8 cellular contexts compared by ENCODE assay signal in genomic region chrX:110317079-110317819, GRCh38. TPM values are rescaled to one million over a fixed set of nuclear protein-coding genes. Genes with fewer than 3 reads are reported as not detected.
DNase-seq lines count a peak whose midpoint lies in the region; ATAC-seq and TF ChIP-seq lines count a peak whose summit lies in the region.

No MANE protein-coding gene starts in this region.

- H3K36me3 Mint-ChIP-seq in CD4-positive, CD25-positive, alpha-beta regulatory T cell, result no peaks in the 10 kb centered on the region
- H3K36me3 Mint-ChIP-seq in activated CD4-positive, alpha-beta T cell treated with anti-CD3 and anti-CD28 coated beads, Interleukin-2, amount 10 ng/mL, durations not matched to agents 7 days and 5 days (ENCODE audit: low read depth), result no peaks in the 10 kb centered on the region
- H3K36me3 Mint-ChIP-seq in mesothelial cell of epicardium, result no peaks in the 10 kb centered on the region
- H3K36me3 Mint-ChIP-seq in stimulated activated naive B cell treated with anti-CD40 and anti-IgM and Interleukin-4, amounts not matched to agents 10 μg/mL and 1 μg/mL and 100 μg/mL, for 72 hours, result no peaks in the 10 kb centered on the region

- H3K4me1 Mint-ChIP-seq in CD4-positive, CD25-positive, alpha-beta regulatory T cell, result peaks cover 5 to 37% (median 30%) of the 10 kb centered on the region in 4 donors
- H3K4me1 Mint-ChIP-seq in activated CD4-positive, alpha-beta T cell treated with anti-CD3 and anti-CD28 coated beads, Interleukin-2, amount 10 ng/mL, durations not matched to agents 7 days and 5 days, result peaks cover 24% of the 10 kb centered on the region
- H3K4me1 Mint-ChIP-seq in mesothelial cell of epicardium, result peaks cover 35% of the 10 kb centered on the region
- H3K4me1 Mint-ChIP-seq in stimulated activated naive B cell treated with anti-CD40 and anti-IgM and Interleukin-4, amounts not matched to agents 10 μg/mL and 1 μg/mL and 100 μg/mL, for 72 hours, result peaks cover 6 to 7% of the 10 kb centered on the region in 2 donors

- H3K9me3 Mint-ChIP-seq in CD4-positive, CD25-positive, alpha-beta regulatory T cell, result no peaks in the 10 kb centered on the region
- H3K9me3 Mint-ChIP-seq in activated CD4-positive, alpha-beta T cell treated with anti-CD3 and anti-CD28 coated beads, Interleukin-2, amount 10 ng/mL, durations not matched to agents 7 days and 5 days, result no peaks in the 10 kb centered on the region
- H3K9me3 Mint-ChIP-seq in mesothelial cell of epicardium, result no peaks in the 10 kb centered on the region
- no peaks in the 10 kb centered on the region for H3K9me3 Mint-ChIP-seq in stimulated activated naive B cell treated with anti-CD40 and anti-IgM and Interleukin-4, amounts not matched to agents 10 μg/mL and 1 μg/mL and 100 μg/mL, for 72 hours

- H3K4me3 Mint-ChIP-seq in CD4-positive, CD25-positive, alpha-beta regulatory T cell, result peak overlapping the region; percentile 94 to 97 (median 95)
- peak overlapping the region; percentile 88 for H3K4me3 Mint-ChIP-seq in activated CD4-positive, alpha-beta T cell treated with anti-CD3 and anti-CD28 coated beads, Interleukin-2, amount 10 ng/mL, durations not matched to agents 7 days and 5 days
- H3K4me3 Mint-ChIP-seq in mesothelial cell of epicardium, result peak overlapping the region; percentile 88
- peak overlapping the region; percentile 94 to 97 for H3K4me3 Mint-ChIP-seq in stimulated activated naive B cell treated with anti-CD40 and anti-IgM and Interleukin-4, amounts not matched to agents 10 μg/mL and 1 μg/mL and 100 μg/mL, for 72 hours

- peaks cover 5% of the 10 kb centered on the region for H3K27me3 Mint-ChIP-seq in CD4-positive, CD25-positive, alpha-beta regulatory T cell
- H3K27me3 Mint-ChIP-seq in activated CD4-positive, alpha-beta T cell treated with anti-CD3 and anti-CD28 coated beads, Interleukin-2, amount 10 ng/mL, durations not matched to agents 7 days and 5 days, result peaks cover 3% of the 10 kb centered on the region
- no peaks in the 10 kb centered on the region for H3K27me3 Mint-ChIP-seq in mesothelial cell of epicardium (ENCODE audit: low read depth)
- no peaks in the 10 kb centered on the region for H3K27me3 Mint-ChIP-seq in stimulated activated naive B cell treated with anti-CD40 and anti-IgM and Interleukin-4, amounts not matched to agents 10 μg/mL and 1 μg/mL and 100 μg/mL, for 72 hours

- TF ChIP-seq CTCF in mesothelial cell of epicardium (IDR thresholded peaks at IDR 0.05; ENCODE audit: unreplicated experiment), result no peak

- H3K4me1 ChIP-seq in CD4-positive, CD25-positive, alpha-beta regulatory T cell (ENCODE audit: control insufficient read depth, insufficient read depth, low read length, poor library complexity, severe bottlenecking), result peaks cover 14% of the 10 kb centered on the region

- ATAC-seq in CD4-positive, CD25-positive, alpha-beta regulatory T cell (ENCODE audit: low read depth in 2 of 2), result peak; percentile 10 to 11
- peak; percentile 35 for ATAC-seq in GM19455 (IDR thresholded peaks at IDR 0.05; ENCODE audit: unreplicated experiment)
- peak; percentile 38 to 39 for ATAC-seq in stimulated activated naive B cell treated with anti-CD40 and anti-IgM and Interleukin-4, amounts not matched to agents 10 μg/mL and 1 μg/mL and 100 μg/mL, for 72 hours (replicated peaks)

- peak overlapping the region; percentile 81 for H3K27ac ChIP-seq in CD4-positive, CD25-positive, alpha-beta regulatory T cell (ENCODE audit: insufficient read depth, low read length, poor library complexity, severe bottlenecking)

- peak in 1 of 3 donors; percentile 49 for DNase-seq in CD4-positive, CD25-positive, alpha-beta regulatory T cell
- DNase-seq in HT-29 (ENCODE audit: low spot score) (peak; percentile 22), mesothelial cell of epicardium (ENCODE audit: low spot score in 2 of 2, unreplicated experiment in 2 of 2) (peak; percentile 23 to 53), SKM-1 treated with dmso at 0.1 percent for 144 hours (lab: John Stamatoyannopoulos, UW; ENCODE audit: unreplicated experiment) (no peak)
- DNase-seq in activated CD4-positive, alpha-beta T cell treated with anti-CD3 and anti-CD28 coated beads, Interleukin-2, amount 10 ng/mL, durations not matched to agents 7 days and 5 days, result peak; percentile 21
- peak; percentile 5 for DNase-seq in effector CD4-positive, alpha-beta T cell
- peak; percentile 9 for DNase-seq in stimulated activated naive B cell treated with anti-CD40 and anti-IgM and Interleukin-4, amounts not matched to agents 10 μg/mL and 1 μg/mL and 100 μg/mL, for 72 hours

- no peaks in the 10 kb centered on the region for H3K36me3 ChIP-seq in CD4-positive, CD25-positive, alpha-beta regulatory T cell (ENCODE audit: control insufficient read depth, insufficient read depth, low read length)

- CTCF ChIA-PET in activated CD4-positive, alpha-beta T cell treated with anti-CD3 and anti-CD28 coated beads, Interleukin-2, amount 10 ng/mL, durations not matched to agents 7 days and 5 days (lab: Charles Lee), result interaction anchor here (0.5 kb wide), 1 partner anchor 107 kb away, joined by 3 read pairs; no protein-coding TSS in a partner anchor

- POLR2A ChIA-PET in activated CD4-positive, alpha-beta T cell treated with anti-CD3 and anti-CD28 coated beads, Interleukin-2, amount 10 ng/mL, durations not matched to agents 7 days and 5 days (lab: Charles Lee), result interaction anchor here (1.4 kb wide), 1 partner anchor 88 kb away, joined by 7 read pairs; no protein-coding TSS in a partner anchor

- no peaks in the 10 kb centered on the region for H3K27me3 ChIP-seq in CD4-positive, CD25-positive, alpha-beta regulatory T cell (ENCODE audit: control insufficient read depth, insufficient read depth, low read length)

- peak overlapping the region; percentile 92 for H3K4me3 ChIP-seq in CD4-positive, CD25-positive, alpha-beta regulatory T cell (ENCODE audit: low read depth, low read length)

- peak overlapping the region; percentile 87 to 93 (median 92) for H3K27ac Mint-ChIP-seq in CD4-positive, CD25-positive, alpha-beta regulatory T cell
- peak overlapping the region; percentile 88 for H3K27ac Mint-ChIP-seq in activated CD4-positive, alpha-beta T cell treated with anti-CD3 and anti-CD28 coated beads, Interleukin-2, amount 10 ng/mL, durations not matched to agents 7 days and 5 days
- H3K27ac Mint-ChIP-seq in mesothelial cell of epicardium, result peak overlapping the region; percentile 90
- peak overlapping the region; percentile 87 for H3K27ac Mint-ChIP-seq in stimulated activated naive B cell treated with anti-CD40 and anti-IgM and Interleukin-4, amounts not matched to agents 10 μg/mL and 1 μg/mL and 100 μg/mL, for 72 hours

- H3K9me3 ChIP-seq in CD4-positive, CD25-positive, alpha-beta regulatory T cell (ENCODE audit: control insufficient read depth in 2 of 2, low read length in 2 of 2), result no peaks in the 10 kb centered on the region

RNA-seq across cellular contexts. Expression of gene AMMECR1, which starts 0.6 kb away (rescaled TPM):
- total RNA-seq in CD4-positive, CD25-positive, alpha-beta regulatory T cell, result 23.1 TPM
- 10 to 100 TPM; 11.0 to 16.1 (median 15.3) TPM for polyA plus RNA-seq in CD4-positive, CD25-positive, alpha-beta regulatory T cell
- total RNA-seq in HT-29 (2014; rRNA removed; shearing (Covaris generic)), result 12.8 and 13.2 TPM in 2 replicates
- 1 to 10 TPM; 8.6 to 9.9 TPM for total RNA-seq in activated CD4-positive, alpha-beta T cell treated with anti-CD3 and anti-CD28 coated beads, Interleukin-2, amount 10 ng/mL, durations not matched to agents 7 days and 5 days
- 15.6 to 17.8 TPM (median 16.6 TPM) in 3 replicates for total RNA-seq in mesothelial cell of epicardium

RNA-seq across cellular contexts. Expression of gene RTL9, which starts 41.4 kb away (rescaled TPM):
- not detected for total RNA-seq in CD4-positive, CD25-positive, alpha-beta regulatory T cell
- not detected for polyA plus RNA-seq in CD4-positive, CD25-positive, alpha-beta regulatory T cell
- 0.03 TPM in 1 of 2 replicates, not detected in the other for total RNA-seq in HT-29 (2014; rRNA removed; shearing (Covaris generic))
- total RNA-seq in activated CD4-positive, alpha-beta T cell treated with anti-CD3 and anti-CD28 coated beads, Interleukin-2, amount 10 ng/mL, durations not matched to agents 7 days and 5 days, result not detected
- total RNA-seq in mesothelial cell of epicardium, result 0.43 to 0.55 TPM (median 0.47 TPM) in 3 replicates
